8 cellular contexts compared by ENCODE assay signal in genomic region chr19:45863840-45864628, GRCh38. TPM values are rescaled to one million over a fixed set of nuclear protein-coding genes. Genes with fewer than 3 reads are reported as not detected.
A peak's percentile ranks its signal among the peaks of the same experiment; 100 is the strongest.
DNase-seq lines count a peak whose midpoint lies in the region; ATAC-seq, FAIRE-seq and TF ChIP-seq lines count a peak whose summit lies in the region.

Gene FOXA3 (plus strand): TSS chr19:45864326. CDS start chr19:45864457, 131 bp downstream.

- H3K4me3 ChIP-seq in OCI-LY7 (ENCODE audit: low read depth, low read length, poor library complexity, severe bottlenecking), result peak within 1 kb of the TSS; percentile 82
- peak within 1 kb of the TSS; percentile 24 to 86 for H3K4me3 ChIP-seq in right atrium auricular region

- H3K36me3 ChIP-seq in OCI-LY7 (ENCODE audit: insufficient read depth, low read length) (peaks cover 18% of the 10 kb centered on the region), right atrium auricular region (peaks cover 10% of the 10 kb centered on the region)

- H3K27ac ChIP-seq in OCI-LY7 (ENCODE audit: low read depth, low read length, poor library complexity, severe bottlenecking) (no peak within 1 kb of the TSS), right atrium auricular region (no peak within 1 kb of the TSS)

- no peaks in the 10 kb centered on the region for H4K20me1 ChIP-seq in OCI-LY7 (ENCODE audit: insufficient read depth, low read length)

- H2AFZ ChIP-seq in OCI-LY7 (ENCODE audit: low read length), result peak within 1 kb of the TSS; percentile 69; the same call in 1 of the 2 replicates

- peak within 1 kb of the TSS; percentile 91 for H3K4me2 ChIP-seq in OCI-LY7 (ENCODE audit: low read length)

- H3K27me3 Mint-ChIP-seq in activated naive CD4-positive, alpha-beta T cell treated with anti-CD3 and anti-CD28 coated beads for 36 hours (ENCODE audit: low read depth), result peaks cover 23% of the 10 kb centered on the region

- H3K4me3 Mint-ChIP-seq in activated naive CD4-positive, alpha-beta T cell treated with anti-CD3 and anti-CD28 coated beads for 36 hours, result peak within 1 kb of the TSS; percentile 88

- H3K79me2 ChIP-seq in OCI-LY7 (ENCODE audit: insufficient read depth, low read depth, low read length), result peaks cover 34% of the 10 kb centered on the region

- POLR2A ChIA-PET in OCI-LY7 (lab: Charles Lee), result interaction anchor here (0.7 to 2.1 kb wide), 5 partner anchors 18 to 460 kb away, joined by 3 to 8 read pairs (median 4); partner anchors contain the start of genes MYPOP and SIX5

- no peaks in the 10 kb centered on the region for H3K9me2 ChIP-seq in OCI-LY7 (ENCODE audit: insufficient read depth, low read length)

- TF ChIP-seq CTCF in OCI-LY7 (conservative IDR thresholded peaks at IDR 0.05; ENCODE audit: low read length) (peak; percentile 77), right atrium auricular region (IDR thresholded peaks at IDR 0.05) (peak; percentile 47 to 82)

- no peak for TF ChIP-seq POLR2A in H54 (IDR thresholded peaks at IDR 0.05; ENCODE audit: low read depth, low read length)

- H3K36me3 Mint-ChIP-seq in activated naive CD4-positive, alpha-beta T cell treated with anti-CD3 and anti-CD28 coated beads for 36 hours (ENCODE audit: low read depth), result peaks cover 7% of the 10 kb centered on the region

- intact Hi-C loops in OCI-LY7 (cut with micrococcal nuclease; ENCODE audit: unreplicated experiment) (loop anchor here (1.0 kb wide), 1 partner anchor 19 kb away; no protein-coding TSS in a partner anchor), sciatic nerve (cut with DNase I) (no loop called here)
- intact Hi-C loops in activated naive CD4-positive, alpha-beta T cell treated with anti-CD3 and anti-CD28 coated beads for 36 hours (cut with micrococcal nuclease), result loop anchor here (1.0 to 10.0 kb wide), 16 partner anchors 12 to 397 kb away; partner anchors contain the start of genes CCDC61, DMWD, FBXO46 and FOSB

- H3K9me3 Mint-ChIP-seq in activated naive CD4-positive, alpha-beta T cell treated with anti-CD3 and anti-CD28 coated beads for 36 hours, result no peaks in the 10 kb centered on the region

- peaks cover 20% of the 10 kb centered on the region for H3K4me1 Mint-ChIP-seq in activated naive CD4-positive, alpha-beta T cell treated with anti-CD3 and anti-CD28 coated beads for 36 hours (ENCODE audit: low read depth)

- CTCF ChIA-PET in OCI-LY7 (lab: Charles Lee; ENCODE audit: unreplicated experiment), result interaction anchor here (0.9 kb wide), 1 partner anchor 18 kb away, joined by 4 read pairs; no protein-coding TSS in a partner anchor
- CTCF ChIA-PET in activated naive CD4-positive, alpha-beta T cell treated with anti-CD3 and anti-CD28 coated beads for 36 hours (lab: Charles Lee), result interaction anchor here (0.6 to 2.7 kb wide), 15 partner anchors 9 to 172 kb away, joined by 3 to 84 read pairs (median 4); partner anchors contain the start of genes CCDC61, IRF2BP1, MYPOP and QPCTL

- peaks cover 10 to 11% of the 10 kb centered on the region in 2 donors for H3K27me3 ChIP-seq in right atrium auricular region

- peaks cover 20% of the 10 kb centered on the region for H3K4me1 ChIP-seq in OCI-LY7 (ENCODE audit: insufficient read depth, low read length, poor library complexity, severe bottlenecking)
- peaks cover 0 to 25% of the 10 kb centered on the region in 2 donors for H3K4me1 ChIP-seq in right atrium auricular region

- no TSS peak for BruUV-seq in OCI-LY7 (replicated peaks; lab: Mats Ljungman, UMichigan)

- ATAC-seq in sciatic nerve (peak; percentile 7), GM18861 (IDR thresholded peaks at IDR 0.05; ENCODE audit: unreplicated experiment) (no peak)

- H3K9me3 ChIP-seq in OCI-LY7 (ENCODE audit: low read length), result no peaks in the 10 kb centered on the region
- no peaks in the 10 kb centered on the region for H3K9me3 ChIP-seq in right atrium auricular region

- peak; percentile 89 for DNase-seq in COLO668 (lab: John Stamatoyannopoulos, UW; ENCODE audit: unreplicated experiment)
- DNase-seq in H54 (ENCODE audit: insufficient read length, low spot score), result peak; percentile 53
- DNase-seq in OCI-LY7 (ENCODE audit: low spot score), result peak; percentile 64
- peak; percentile 67 for DNase-seq in activated naive CD4-positive, alpha-beta T cell treated with anti-CD3 and anti-CD28 coated beads for 36 hours
- no peak for DNase-seq in right atrium auricular region (ENCODE audit: low spot score)
- DNase-seq in sciatic nerve (ENCODE audit: low spot score), result peak; percentile 66
- no peak for DNase-seq in NCI-H1436 (lab: John Stamatoyannopoulos, UW)

- no peak for FAIRE-seq in H54 (lab: Jason Lieb, UNC)

- H3K27ac Mint-ChIP-seq in activated naive CD4-positive, alpha-beta T cell treated with anti-CD3 and anti-CD28 coated beads for 36 hours, result no peak within 1 kb of the TSS

RNA-seq across cellular contexts. Expression of gene FOXA3, which starts in this region (rescaled TPM):
- not detected in 2 replicates for total RNA-seq in OCI-LY7 (2014; rRNA removed; shearing (Covaris generic))
- 0.57 TPM in 1 of 2 replicates, not detected in the other for total RNA-seq in OCI-LY7 (2022)
- total RNA-seq in activated naive CD4-positive, alpha-beta T cell treated with anti-CD3 and anti-CD28 coated beads for 36 hours, result under 1 TPM in 1 of 2 experiments, not detected in 1; 0.20 TPM
- not detected for total RNA-seq in right atrium auricular region
- total RNA-seq in sciatic nerve, result not detected

Comparison
In these comparisons a context has a peak if more than half of its experiments do, and no peak if none do; other contexts are left out.
1. Peak in DNase-seq, H3K4me3 ChIP-seq and H3K4me2 ChIP-seq in OCI-LY7; RNA of the gene not detected or under 1 TPM.
2. Peak in DNase-seq in activated naive CD4-positive, alpha-beta T cell treated with anti-CD3 and anti-CD28 coated beads for 36 hours; RNA of the gene not detected or under 1 TPM.
3. Peak in DNase-seq and ATAC-seq in sciatic nerve; RNA of the gene not detected or under 1 TPM.
4. DNase-seq: peak in COLO668 (single experiment) and H54 (single experiment); none in right atrium auricular region (single experiment) and NCI-H1436 (single experiment).